ENCODE assay signal across 1 cellular context in the genomic region with DNA sequence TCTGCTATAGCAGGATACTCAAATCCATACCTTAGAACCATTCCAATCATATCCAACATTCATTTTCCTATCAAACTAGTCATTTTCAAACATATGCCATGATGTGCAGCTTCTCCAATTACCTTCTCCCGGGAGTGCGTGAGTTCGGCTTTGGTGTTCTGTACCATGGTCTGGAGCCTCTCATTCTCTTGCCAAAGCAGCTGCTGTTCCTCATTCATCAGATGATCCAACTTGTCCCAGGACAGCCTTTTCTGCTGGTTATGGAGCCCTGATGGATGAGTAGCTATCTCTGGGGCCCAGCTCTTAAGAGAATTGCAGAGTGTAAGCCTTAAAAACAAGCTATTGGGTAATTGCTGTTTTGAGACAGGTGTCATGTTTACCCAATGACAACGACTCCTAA.
TF ChIP-seq lines count a peak whose summit lies in the region.

No MANE protein-coding gene starts in this region.

TF ChIP-seq in IMR-90, 13 proteins besides CTCF, POLR2A, EP300 and RAD21 (continued from another document):
- TF ChIP-seq USF2 (IDR thresholded peaks at IDR 0.05; ENCODE audit: low read depth, low read length) (no peak), BHLHE40 (IDR thresholded peaks at IDR 0.05; ENCODE audit: low read depth, low read length) (no peak), RFX5 (IDR thresholded peaks at IDR 0.05; ENCODE audit: low read depth, low read length) (no peak), SMC3 (IDR thresholded peaks at IDR 0.05; ENCODE audit: low read depth, low read length) (no peak), NFE2L2 (IDR thresholded peaks at IDR 0.05; ENCODE audit: low read depth, low read length) (no peak), MAFK (IDR thresholded peaks at IDR 0.05; ENCODE audit: low read depth, low read length) (no peak), FOS (IDR thresholded peaks at IDR 0.05; ENCODE audit: low read depth, low read length) (no peak), RCOR1 (IDR thresholded peaks at IDR 0.05; ENCODE audit: insufficient replicate concordance, low read length) (no peak)
